In the genomic region with DNA sequence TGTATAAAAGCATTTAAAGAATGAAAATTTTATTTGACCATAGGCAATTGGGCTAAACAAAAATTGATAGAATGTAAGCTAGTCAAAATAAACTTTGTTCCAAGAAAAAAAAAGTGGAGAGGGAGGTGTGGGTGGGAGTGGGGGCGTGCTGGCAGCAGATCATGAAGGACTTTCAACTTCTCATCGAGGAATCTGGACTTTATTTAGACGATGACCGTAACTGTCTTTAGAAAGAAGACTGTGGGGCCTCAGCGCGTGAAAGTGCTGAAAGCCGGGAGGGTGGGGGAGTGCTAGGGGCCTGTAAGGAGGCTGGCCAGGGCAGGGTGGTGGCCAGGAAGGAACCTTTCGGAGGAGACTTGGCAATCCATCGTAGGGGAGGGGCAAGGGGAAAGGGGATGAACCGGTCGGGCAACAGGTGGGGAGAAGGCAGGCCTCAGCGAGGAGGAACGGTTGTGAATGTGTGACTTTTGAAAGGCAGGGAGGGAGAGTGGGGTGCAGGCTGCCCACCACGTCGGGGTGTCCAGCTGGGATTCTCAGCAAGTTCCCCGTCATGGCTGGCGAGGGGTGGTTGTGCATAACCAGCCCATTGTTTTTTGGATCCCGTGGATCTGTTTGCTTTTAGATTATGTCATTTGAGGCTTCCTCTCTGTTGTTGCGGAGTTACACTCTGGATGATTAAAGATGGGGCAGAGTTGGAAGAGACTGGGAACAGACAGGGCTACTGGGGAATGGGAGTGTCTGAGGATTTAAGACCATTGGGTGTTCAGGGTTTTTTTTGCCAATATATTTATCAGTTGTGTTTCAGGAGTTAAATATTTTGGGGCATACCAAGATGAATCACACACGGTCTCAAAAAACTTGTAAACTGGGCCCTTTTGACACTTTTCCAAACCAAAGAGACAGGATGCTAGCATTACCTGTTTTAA, we compare ENCODE assay signal across 16 cellular contexts. TPM values are rescaled to one million over a fixed set of nuclear protein-coding genes. Genes with fewer than 3 reads are reported as not detected.
DNase-seq lines count a peak whose midpoint lies in the region; ATAC-seq and TF ChIP-seq lines count a peak whose summit lies in the region.
"Had no signal": no experiment of that assay in that cellular context is flagged by ENCODE, and none has a peak within 500 bp of the region (broad histone marks: within the 10 kb centered on the region; RNA-seq: fewer than 3 reads in every experiment).

No MANE protein-coding gene starts in this region.

- H3K79me1 ChIP-seq in mesenchymal stem cell (replicated peaks; ENCODE audit: low read length, poor library complexity, severe bottlenecking) = no peaks in the 10 kb centered on the region

- H2BK15ac ChIP-seq in mesenchymal stem cell (ENCODE audit: low read depth, poor library complexity, severe bottlenecking) = no peak overlapping the region

- H3K4me2 ChIP-seq in mesenchymal stem cell (ENCODE audit: low read length, poor library complexity, severe bottlenecking) = peak overlapping the region; percentile 52

- no peak overlapping the region for H3K18ac ChIP-seq in mesenchymal stem cell (ENCODE audit: low read depth in 1 of 2, low read length in 2 of 2)

- H3K27ac ChIP-seq in mesenchymal stem cell (ENCODE audit: low read length, poor library complexity, severe bottlenecking) (no peak overlapping the region), gastroesophageal sphincter (no peak overlapping the region)
- H3K27ac ChIP-seq: brain microvascular endothelial cell, right atrium auricular region had no signal

- H3K27me3 ChIP-seq in mesenchymal stem cell (ENCODE audit: control insufficient read depth in 1 of 2, insufficient read depth in 1 of 2, low read length in 2 of 2) (peaks cover 0 to 13% of the 10 kb centered on the region in 2 experiments), gastroesophageal sphincter (peaks cover 41% of the 10 kb centered on the region)
- H3K27me3 ChIP-seq: brain microvascular endothelial cell, right atrium auricular region had no signal

- no peak overlapping the region for H2BK120ac ChIP-seq in mesenchymal stem cell (ENCODE audit: low read depth, low read length)

- H2AK5ac ChIP-seq in mesenchymal stem cell (ENCODE audit: low read length, severe bottlenecking) = no peak overlapping the region

- no peak overlapping the region for H2BK12ac ChIP-seq in mesenchymal stem cell (ENCODE audit: low read length in 2 of 2)

- no peak for TF ChIP-seq POLR2A in gastroesophageal sphincter (IDR thresholded peaks at IDR 0.05)

- H3K4ac ChIP-seq in mesenchymal stem cell (ENCODE audit: low read depth in 1 of 2, low read length in 2 of 2) = no peak overlapping the region

- TF ChIP-seq CTCF in chondrocyte (IDR thresholded peaks at IDR 0.05) (no peak), type B pancreatic cell (conservative IDR thresholded peaks at IDR 0.05) (no peak), gastroesophageal sphincter (IDR thresholded peaks at IDR 0.05) (no peak)

- H3K27ac Mint-ChIP-seq in chondrocyte (ENCODE audit: unreplicated experiment) (no peak overlapping the region), type B pancreatic cell (peak overlapping the region; percentile 91)

- H3K36me3 Mint-ChIP-seq in chondrocyte (ENCODE audit: low read depth) = no peaks in the 10 kb centered on the region
- H3K36me3 Mint-ChIP-seq in type B pancreatic cell = peaks cover 16% of the 10 kb centered on the region

- H3K4me1 Mint-ChIP-seq in chondrocyte (ENCODE audit: low read depth) (peaks cover 54% of the 10 kb centered on the region), type B pancreatic cell (ENCODE audit: unreplicated experiment) (peaks cover 84% of the 10 kb centered on the region)

- WGBS in mesenchymal stem cell = 55% methylated on average over 20 of the region's 20 CpGs
- WGBS in gastroesophageal sphincter (ENCODE audit: low coverage in 1 of 2), 2 donors = 24 to 40% methylated on average over 13 to 18 of the region's 20 CpGs

- H4K8ac ChIP-seq in mesenchymal stem cell (ENCODE audit: low read length) = no peak overlapping the region

- H3K4me3 ChIP-seq in mesenchymal stem cell (ENCODE audit: insufficient read depth in 1 of 2, low read depth in 1 of 2, low read length in 2 of 2) (no peak overlapping the region), gastroesophageal sphincter (no peak overlapping the region)
- H3K4me3 ChIP-seq: right atrium auricular region had no signal

- ATAC-seq in GM21528 (IDR thresholded peaks at IDR 0.05; ENCODE audit: low FRiP score, unreplicated experiment) = no peak
- ATAC-seq in gastroesophageal sphincter = no peak
- ATAC-seq: activated T-cell treated with anti-CD3 and anti-CD28 coated beads, Interleukin-2, amount 50 U/mL, for 4 hours had no signal

- no peak for TF ChIP-seq EP300 in gastroesophageal sphincter (IDR thresholded peaks at IDR 0.05)

- DNase-seq in HT-29 (ENCODE audit: low spot score) (peak; percentile 2), chondrocyte (ENCODE audit: low spot score) (no peak), mesenchymal stem cell (no peak), type B pancreatic cell (ENCODE audit: extremely low spot score, unreplicated experiment) (no peak), germinal center (ENCODE audit: low spot score) (no peak)
- DNase-seq: activated T-cell treated with anti-CD3 and anti-CD28 coated beads, Interleukin-2, amount 50 U/mL, for 4 hours; brain microvascular endothelial cell; DMS153; erythroblast; left cardiac atrium; NCI-H2171; RPMI8226 had no signal

- peak overlapping the region; percentile 43 for H3K9ac ChIP-seq in mesenchymal stem cell (ENCODE audit: low read length)

- H3K4me3 Mint-ChIP-seq in chondrocyte (ENCODE audit: unreplicated experiment) (peak overlapping the region; percentile 5), type B pancreatic cell (peak overlapping the region; percentile 84)
- H3K4me3 Mint-ChIP-seq: activated T-cell treated with anti-CD3 and anti-CD28 coated beads, Interleukin-2, amount 50 U/mL, for 4 hours; IgD-negative memory B cell had no signal

- H3K27me3 Mint-ChIP-seq in chondrocyte (ENCODE audit: low read depth) (no peaks in the 10 kb centered on the region), type B pancreatic cell (no peaks in the 10 kb centered on the region)

- H2AFZ ChIP-seq in mesenchymal stem cell (ENCODE audit: low read depth, low read length) = no peak overlapping the region

- H3K9me3 Mint-ChIP-seq in chondrocyte (ENCODE audit: low read depth) (no peaks in the 10 kb centered on the region), type B pancreatic cell (no peaks in the 10 kb centered on the region)
- H3K9me3 Mint-ChIP-seq: activated T-cell treated with anti-CD3 and anti-CD28 coated beads, Interleukin-2, amount 50 U/mL, for 4 hours had no signal

- no peak overlapping the region for H4K91ac ChIP-seq in mesenchymal stem cell (ENCODE audit: low read length)

- no peaks in the 10 kb centered on the region for H3K36me3 ChIP-seq in mesenchymal stem cell (ENCODE audit: control insufficient read depth in 1 of 2, insufficient read depth in 2 of 2, low read depth in 1 of 2, low read length in 2 of 2)
- H3K36me3 ChIP-seq in gastroesophageal sphincter = no peaks in the 10 kb centered on the region
- H3K36me3 ChIP-seq: brain microvascular endothelial cell, right atrium auricular region had no signal

- H3K9me3 ChIP-seq in mesenchymal stem cell (ENCODE audit: control insufficient read depth, low read length) (no peaks in the 10 kb centered on the region), gastroesophageal sphincter (no peaks in the 10 kb centered on the region)
- H3K9me3 ChIP-seq: right atrium auricular region had no signal

- H3K23ac ChIP-seq in mesenchymal stem cell (ENCODE audit: low read length in 2 of 2) = no peak overlapping the region

- H2BK5ac ChIP-seq in mesenchymal stem cell (ENCODE audit: low read depth, low read length, poor library complexity, severe bottlenecking) = no peak overlapping the region

- H3K4me1 ChIP-seq in mesenchymal stem cell (ENCODE audit: control insufficient read depth, insufficient read depth, low read depth, low read length) (peaks cover 7% of the 10 kb centered on the region), gastroesophageal sphincter (no peaks in the 10 kb centered on the region)
- H3K4me1 ChIP-seq: right atrium auricular region had no signal

- no peak overlapping the region for H3K14ac ChIP-seq in mesenchymal stem cell (ENCODE audit: low read length in 2 of 2)

RNA-seq across cellular contexts. Expression of gene HUNK, which starts 35.5 kb away (rescaled TPM):
- total RNA-seq in HT-29 (2014; rRNA removed; shearing (Covaris generic)) = not detected in 2 replicates
- total RNA-seq in chondrocyte (0.92 to 1.7 TPM (median 1.6 TPM) in 3 replicates), type B pancreatic cell (ENCODE audit: low replicate concordance) (11.3 and 44.0 TPM in 2 replicates), gastroesophageal sphincter (1 to 10 TPM in 2 of 4 donors, under 1 TPM in 2; 0.47 to 1.7 (median 0.81) TPM)
- 0.46 TPM for polyA plus RNA-seq in mesenchymal stem cell (2013, experiment 1 of 2)
- 0.52 TPM for polyA plus RNA-seq in mesenchymal stem cell (2013, experiment 2 of 2)
- polyA plus RNA-seq: IgD-negative memory B cell had no signal
